Comparison of ENCODE assay signal across 1 cellular context in the genomic region with DNA sequence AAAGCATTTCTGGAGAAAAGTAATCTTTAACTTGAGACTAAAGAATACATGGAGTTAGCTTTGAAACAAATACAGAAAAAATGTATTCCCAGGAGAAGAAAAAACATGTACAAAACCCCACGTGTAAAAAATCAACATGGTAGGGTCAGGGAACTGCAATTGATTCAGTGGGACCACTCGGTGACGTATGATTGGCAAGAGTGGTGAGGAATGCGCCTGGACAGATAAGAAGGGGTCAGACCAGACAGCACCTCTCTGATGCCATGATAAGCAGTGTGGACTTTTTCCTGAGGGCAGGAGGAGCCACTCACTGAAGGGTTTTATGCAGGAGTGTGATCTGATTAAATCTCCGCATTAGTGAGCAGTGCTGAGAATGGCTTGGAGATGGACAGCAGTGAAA.
TF ChIP-seq lines count a peak whose summit lies in the region.

No MANE protein-coding gene starts in this region.

TF ChIP-seq in liver, 16 proteins besides CTCF, POLR2A, EP300 and RAD21 (continued from another document):
- TF ChIP-seq, protein P1, sequence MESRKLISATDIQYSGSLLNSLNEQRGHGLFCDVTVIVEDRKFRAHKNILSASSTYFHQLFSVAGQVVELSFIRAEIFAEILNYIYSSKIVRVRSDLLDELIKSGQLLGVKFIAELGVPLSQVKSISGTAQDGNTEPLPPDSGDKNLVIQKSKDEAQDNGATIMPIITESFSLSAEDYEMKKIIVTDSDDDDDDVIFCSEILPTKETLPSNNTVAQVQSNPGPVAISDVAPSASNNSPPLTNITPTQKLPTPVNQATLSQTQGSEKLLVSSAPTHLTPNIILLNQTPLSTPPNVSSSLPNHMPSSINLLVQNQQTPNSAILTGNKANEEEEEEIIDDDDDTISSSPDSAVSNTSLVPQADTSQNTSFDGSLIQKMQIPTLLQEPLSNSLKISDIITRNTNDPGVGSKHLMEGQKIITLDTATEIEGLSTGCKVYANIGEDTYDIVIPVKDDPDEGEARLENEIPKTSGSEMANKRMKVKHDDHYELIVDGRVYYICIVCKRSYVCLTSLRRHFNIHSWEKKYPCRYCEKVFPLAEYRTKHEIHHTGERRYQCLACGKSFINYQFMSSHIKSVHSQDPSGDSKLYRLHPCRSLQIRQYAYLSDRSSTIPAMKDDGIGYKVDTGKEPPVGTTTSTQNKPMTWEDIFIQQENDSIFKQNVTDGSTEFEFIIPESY (IDR thresholded peaks at IDR 0.05), result peak; percentile 82
- TF ChIP-seq SP1 (IDR thresholded peaks at IDR 0.05) (peak; percentile 88), TAF1 (conservative IDR thresholded peaks at IDR 0.05) (peak; percentile 50), FOXA2 (IDR thresholded peaks at IDR 0.05) (peak; percentile 93), NR2F2 (IDR thresholded peaks at IDR 0.05) (peak; percentile 77), HNF4G (IDR thresholded peaks at IDR 0.05) (peak; percentile 52)
- TF ChIP-seq, protein P2, sequence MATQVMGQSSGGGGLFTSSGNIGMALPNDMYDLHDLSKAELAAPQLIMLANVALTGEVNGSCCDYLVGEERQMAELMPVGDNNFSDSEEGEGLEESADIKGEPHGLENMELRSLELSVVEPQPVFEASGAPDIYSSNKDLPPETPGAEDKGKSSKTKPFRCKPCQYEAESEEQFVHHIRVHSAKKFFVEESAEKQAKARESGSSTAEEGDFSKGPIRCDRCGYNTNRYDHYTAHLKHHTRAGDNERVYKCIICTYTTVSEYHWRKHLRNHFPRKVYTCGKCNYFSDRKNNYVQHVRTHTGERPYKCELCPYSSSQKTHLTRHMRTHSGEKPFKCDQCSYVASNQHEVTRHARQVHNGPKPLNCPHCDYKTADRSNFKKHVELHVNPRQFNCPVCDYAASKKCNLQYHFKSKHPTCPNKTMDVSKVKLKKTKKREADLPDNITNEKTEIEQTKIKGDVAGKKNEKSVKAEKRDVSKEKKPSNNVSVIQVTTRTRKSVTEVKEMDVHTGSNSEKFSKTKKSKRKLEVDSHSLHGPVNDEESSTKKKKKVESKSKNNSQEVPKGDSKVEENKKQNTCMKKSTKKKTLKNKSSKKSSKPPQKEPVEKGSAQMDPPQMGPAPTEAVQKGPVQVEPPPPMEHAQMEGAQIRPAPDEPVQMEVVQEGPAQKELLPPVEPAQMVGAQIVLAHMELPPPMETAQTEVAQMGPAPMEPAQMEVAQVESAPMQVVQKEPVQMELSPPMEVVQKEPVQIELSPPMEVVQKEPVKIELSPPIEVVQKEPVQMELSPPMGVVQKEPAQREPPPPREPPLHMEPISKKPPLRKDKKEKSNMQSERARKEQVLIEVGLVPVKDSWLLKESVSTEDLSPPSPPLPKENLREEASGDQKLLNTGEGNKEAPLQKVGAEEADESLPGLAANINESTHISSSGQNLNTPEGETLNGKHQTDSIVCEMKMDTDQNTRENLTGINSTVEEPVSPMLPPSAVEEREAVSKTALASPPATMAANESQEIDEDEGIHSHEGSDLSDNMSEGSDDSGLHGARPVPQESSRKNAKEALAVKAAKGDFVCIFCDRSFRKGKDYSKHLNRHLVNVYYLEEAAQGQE (IDR thresholded peaks at IDR 0.05), result peak; percentile 88
TF ChIP-seq in liver: peak in this region for 15.
